Comparison of ENCODE assay signal across 16 cellular contexts in the genomic region with DNA sequence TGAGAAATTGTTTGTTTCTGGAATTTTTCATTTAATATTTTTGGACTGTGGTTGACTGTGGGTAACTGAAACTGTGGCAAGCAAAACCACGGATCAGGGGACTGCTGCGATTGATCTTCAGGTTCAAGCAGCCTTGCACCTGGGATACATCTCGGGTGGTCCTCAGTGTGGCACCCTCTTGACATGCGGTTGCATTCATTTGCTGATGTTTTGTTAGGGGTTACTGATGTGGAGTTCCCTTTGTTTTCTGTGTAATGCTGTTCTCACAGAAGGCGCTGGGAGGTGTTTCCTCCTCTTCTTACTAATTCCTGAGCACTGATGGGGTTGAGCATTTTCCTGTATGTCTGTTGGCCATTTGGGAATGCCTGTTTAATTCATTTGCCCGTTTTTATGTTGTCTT.
DNase-seq lines count a peak whose midpoint lies in the region; ATAC-seq and TF ChIP-seq lines count a peak whose summit lies in the region.
"Had no signal": no experiment of that assay in that cellular context is flagged by ENCODE, and none has a peak within 500 bp of the region (broad histone marks: within the 10 kb centered on the region; RNA-seq: fewer than 3 reads in every experiment).

No MANE protein-coding gene starts in this region.

- peaks cover 72% of the 10 kb centered on the region for H3K4me1 ChIP-seq in GM23338 (ENCODE audit: insufficient read depth)
- H3K4me1 ChIP-seq in OCI-LY7 (ENCODE audit: insufficient read depth, low read length, poor library complexity, severe bottlenecking) = peaks cover 94% of the 10 kb centered on the region
- peaks cover 15 to 92% (median 61%) of the 10 kb centered on the region in 6 donors for H3K4me1 ChIP-seq in spleen
- H3K4me1 ChIP-seq in tibial nerve = peaks cover 0 to 48% (median 4%) of the 10 kb centered on the region in 4 donors

- POLR2A ChIA-PET in OCI-LY7 (lab: Charles Lee) = no interaction called here

- H3K27ac Mint-ChIP-seq in GM23338 (peak overlapping the region; percentile 97), glutamatergic neuron (ENCODE audit: unreplicated experiment) (peak overlapping the region; percentile 82)
- H3K27ac Mint-ChIP-seq in activated naive CD4-positive, alpha-beta T cell treated with anti-CD3 and anti-CD28 coated beads, Interleukin-2, amount 50 U/mL, for 72 hours = no peak overlapping the region

- peak; percentile 71 for ATAC-seq in GM23338
- no peak for ATAC-seq in activated naive CD4-positive, alpha-beta T cell treated with anti-CD3 and anti-CD28 coated beads, Interleukin-2, amount 50 U/mL, for 72 hours
- ATAC-seq in HG02610 (IDR thresholded peaks at IDR 0.05; ENCODE audit: unreplicated experiment) = no peak

- H3K4me1 Mint-ChIP-seq in GM23338 = peaks cover 74% of the 10 kb centered on the region
- peaks cover 32% of the 10 kb centered on the region for H3K4me1 Mint-ChIP-seq in glutamatergic neuron (ENCODE audit: low read depth, unreplicated experiment)

- H2AFZ ChIP-seq in GM23338 = no peak overlapping the region
- H2AFZ ChIP-seq in OCI-LY7 (ENCODE audit: low read length) = no peak overlapping the region
- H2AFZ ChIP-seq: PC-9 had no signal

- peak overlapping the region; percentile 32; the same call in 1 of the 3 replicates for H3K4me3 Mint-ChIP-seq in GM23338
- H3K4me3 Mint-ChIP-seq in glutamatergic neuron (ENCODE audit: unreplicated experiment) = no peak overlapping the region

- H3F3A ChIP-seq in GM23338 (replicated peaks; ENCODE audit: low read depth) = peaks cover 14% of the 10 kb centered on the region

- H3K9me2 ChIP-seq in GM23338 (ENCODE audit: insufficient read depth) (no peaks in the 10 kb centered on the region), OCI-LY7 (ENCODE audit: insufficient read depth, low read length) (no peaks in the 10 kb centered on the region)

- BruUV-seq in OCI-LY7 (replicated peaks; lab: Mats Ljungman, UMichigan) = no TSS peak

- H3K79me2 ChIP-seq in GM23338 (replicated peaks; ENCODE audit: insufficient read depth) (peaks cover 88% of the 10 kb centered on the region), OCI-LY7 (ENCODE audit: insufficient read depth, low read depth, low read length) (peaks cover 90% of the 10 kb centered on the region)

- H3K9me3 Mint-ChIP-seq in GM23338 (no peaks in the 10 kb centered on the region; the same call in 2 of the 3 replicates), glutamatergic neuron (ENCODE audit: unreplicated experiment) (peaks cover 2% of the 10 kb centered on the region)
- no peaks in the 10 kb centered on the region for H3K9me3 Mint-ChIP-seq in activated naive CD4-positive, alpha-beta T cell treated with anti-CD3 and anti-CD28 coated beads, Interleukin-2, amount 50 U/mL, for 72 hours
- H3K9me3 Mint-ChIP-seq: CD8-positive, alpha-beta memory T cell had no signal

- TF ChIP-seq CTCF in GM23338 (conservative IDR thresholded peaks at IDR 0.05; ENCODE audit: low read depth in 2 of 2) = no peak; a peak in 1 of 4 replicates
- TF ChIP-seq CTCF in OCI-LY7 (conservative IDR thresholded peaks at IDR 0.05; ENCODE audit: low read length) = peak; percentile 43
- no peak for TF ChIP-seq CTCF in glutamatergic neuron (IDR thresholded peaks at IDR 0.05; ENCODE audit: partially characterized antibody, unreplicated experiment)
- peak in 1 of 11 experiments; percentile 13 for TF ChIP-seq CTCF in spleen (IDR thresholded peaks at IDR 0.05 in 8 of 11, conservative IDR thresholded peaks at IDR 0.05 in 3 of 11)
- no peak for TF ChIP-seq CTCF in tibial nerve (IDR thresholded peaks at IDR 0.05)

- no peaks in the 10 kb centered on the region for H4K20me1 ChIP-seq in GM23338 (replicated peaks; ENCODE audit: insufficient read depth)
- no peaks in the 10 kb centered on the region for H4K20me1 ChIP-seq in OCI-LY7 (ENCODE audit: insufficient read depth, low read length)

- no peaks in the 10 kb centered on the region for H3K36me3 ChIP-seq in GM23338 (ENCODE audit: insufficient read depth)
- H3K36me3 ChIP-seq in OCI-LY7 (ENCODE audit: insufficient read depth, low read length) = peaks cover 35% of the 10 kb centered on the region
- H3K36me3 ChIP-seq in spleen = peaks cover 0 to 36% (median 0%) of the 10 kb centered on the region in 6 donors
- H3K36me3 ChIP-seq in tibial nerve = peaks cover 0 to 7% (median 0%) of the 10 kb centered on the region in 3 donors
- H3K36me3 ChIP-seq: cardiac muscle cell had no signal

- H3K4me3 ChIP-seq in GM23338 (no peak overlapping the region; the same call in 1 of the 2 replicates), OCI-LY7 (ENCODE audit: low read depth, low read length, poor library complexity, severe bottlenecking) (peak overlapping the region; percentile 53), spleen (no peak overlapping the region), tibial nerve (no peak overlapping the region)
- H3K4me3 ChIP-seq: cardiac muscle cell, PC-9, tibial artery had no signal

- H3K9me3 ChIP-seq in OCI-LY7 (ENCODE audit: low read length) = no peaks in the 10 kb centered on the region
- H3K9me3 ChIP-seq in spleen = no peaks in the 10 kb centered on the region
- no peaks in the 10 kb centered on the region for H3K9me3 ChIP-seq in tibial nerve
- H3K9me3 ChIP-seq: tibial artery had no signal

- H3K27ac ChIP-seq in GM23338 (ENCODE audit: low read depth) = peak overlapping the region; percentile 92
- peak overlapping the region; percentile 96 for H3K27ac ChIP-seq in OCI-LY7 (ENCODE audit: low read depth, low read length, poor library complexity, severe bottlenecking)
- H3K27ac ChIP-seq in spleen = peak overlapping the region; percentile 51 to 79 (median 66)
- no peak overlapping the region for H3K27ac ChIP-seq in tibial nerve
- H3K27ac ChIP-seq: cardiac muscle cell, PC-9, tibial artery had no signal

- H3K27me3 Mint-ChIP-seq in GM23338 (ENCODE audit: insufficient read depth, low read depth, poor library complexity) (peaks cover 9% of the 10 kb centered on the region), glutamatergic neuron (ENCODE audit: unreplicated experiment) (no peaks in the 10 kb centered on the region)
- H3K27me3 Mint-ChIP-seq: activated naive CD8-positive, alpha-beta T cell; CD8-positive, alpha-beta memory T cell had no signal

- no peak for TF ChIP-seq EP300 in tibial nerve (IDR thresholded peaks at IDR 0.05)

- H3K36me3 Mint-ChIP-seq in GM23338 (ENCODE audit: low read depth) (peaks cover 21% of the 10 kb centered on the region; the same call in 2 of the 3 replicates), glutamatergic neuron (ENCODE audit: unreplicated experiment) (no peaks in the 10 kb centered on the region)
- H3K36me3 Mint-ChIP-seq in activated naive CD4-positive, alpha-beta T cell treated with anti-CD3 and anti-CD28 coated beads, Interleukin-2, amount 50 U/mL, for 72 hours = peaks cover 0 to 6% of the 10 kb centered on the region in 2 donors

- TF ChIP-seq POLR2A in spleen (IDR thresholded peaks at IDR 0.05) = no peak
- TF ChIP-seq POLR2A in tibial nerve (IDR thresholded peaks at IDR 0.05) = no peak

- intact Hi-C loops in OCI-LY7 (cut with micrococcal nuclease; ENCODE audit: unreplicated experiment) (loop anchor here (1.0 to 10.0 kb wide), 2 partner anchors 59 to 96 kb away; no protein-coding TSS in a partner anchor), spleen (cut with DNase I; ENCODE audit: low total_unique reads) (loop anchor here (10.0 kb wide), 1 partner anchor 96 kb away; no protein-coding TSS in a partner anchor)

- H3K4me2 ChIP-seq in GM23338 (0 out of 2 replicates have a peak overlapping the region, but pooled peaks have one; percentile 4), OCI-LY7 (ENCODE audit: low read length) (peak overlapping the region; percentile 73)
- H3K4me2 ChIP-seq: PC-9 had no signal

- H3K27me3 ChIP-seq in GM23338 (ENCODE audit: insufficient read depth) (no peaks in the 10 kb centered on the region), spleen (replicated peaks in 1 of 7) (no peaks in the 10 kb centered on the region), tibial nerve (no peaks in the 10 kb centered on the region)
- H3K27me3 ChIP-seq: cardiac muscle cell, tibial artery had no signal

- CTCF ChIA-PET in OCI-LY7 (lab: Charles Lee; ENCODE audit: unreplicated experiment) = no interaction called here

- DNase-seq in GM23338 (ENCODE audit: low spot score) (peak; percentile 93), OCI-LY7 (ENCODE audit: low spot score) (peak; percentile 97), glutamatergic neuron (no peak), spleen (peak; percentile 66), tibial nerve (ENCODE audit: low spot score in 2 of 2) (no peak)
- no peak for DNase-seq in activated naive CD4-positive, alpha-beta T cell treated with anti-CD3 and anti-CD28 coated beads, Interleukin-2, amount 50 U/mL, for 72 hours (ENCODE audit: low spot score in 2 of 2)
- DNase-seq: activated CD4-positive, CD25-positive, alpha-beta regulatory T cell treated with anti-CD3 and anti-CD28 coated beads, Interleukin-2, amount 50 U/mL, for 72 hours; CD8-positive, alpha-beta memory T cell; effector memory CD4-positive, alpha-beta T cell; foreskin melanocyte; NCI-H2227 treated with DMSO at 0.1 percent for 48 hours; PC-9 had no signal

- WGBS in spleen, 5 donors = 32 to 47% (median 39%) methylated on average over 6 of the region's 6 CpGs
- WGBS in tibial nerve, 2 donors = 48 to 56% methylated on average over 6 of the region's 6 CpGs

TF ChIP-seq in GM23338, 12 proteins besides CTCF, POLR2A, EP300 and RAD21 (continues in another document):
- TF ChIP-seq CREB1 (CRISPR knock-in tag; IDR thresholded peaks at IDR 0.05; ENCODE audit: low read depth) = peak; percentile 35; the same call in 1 of the 2 replicates
- TF ChIP-seq, protein P1, sequence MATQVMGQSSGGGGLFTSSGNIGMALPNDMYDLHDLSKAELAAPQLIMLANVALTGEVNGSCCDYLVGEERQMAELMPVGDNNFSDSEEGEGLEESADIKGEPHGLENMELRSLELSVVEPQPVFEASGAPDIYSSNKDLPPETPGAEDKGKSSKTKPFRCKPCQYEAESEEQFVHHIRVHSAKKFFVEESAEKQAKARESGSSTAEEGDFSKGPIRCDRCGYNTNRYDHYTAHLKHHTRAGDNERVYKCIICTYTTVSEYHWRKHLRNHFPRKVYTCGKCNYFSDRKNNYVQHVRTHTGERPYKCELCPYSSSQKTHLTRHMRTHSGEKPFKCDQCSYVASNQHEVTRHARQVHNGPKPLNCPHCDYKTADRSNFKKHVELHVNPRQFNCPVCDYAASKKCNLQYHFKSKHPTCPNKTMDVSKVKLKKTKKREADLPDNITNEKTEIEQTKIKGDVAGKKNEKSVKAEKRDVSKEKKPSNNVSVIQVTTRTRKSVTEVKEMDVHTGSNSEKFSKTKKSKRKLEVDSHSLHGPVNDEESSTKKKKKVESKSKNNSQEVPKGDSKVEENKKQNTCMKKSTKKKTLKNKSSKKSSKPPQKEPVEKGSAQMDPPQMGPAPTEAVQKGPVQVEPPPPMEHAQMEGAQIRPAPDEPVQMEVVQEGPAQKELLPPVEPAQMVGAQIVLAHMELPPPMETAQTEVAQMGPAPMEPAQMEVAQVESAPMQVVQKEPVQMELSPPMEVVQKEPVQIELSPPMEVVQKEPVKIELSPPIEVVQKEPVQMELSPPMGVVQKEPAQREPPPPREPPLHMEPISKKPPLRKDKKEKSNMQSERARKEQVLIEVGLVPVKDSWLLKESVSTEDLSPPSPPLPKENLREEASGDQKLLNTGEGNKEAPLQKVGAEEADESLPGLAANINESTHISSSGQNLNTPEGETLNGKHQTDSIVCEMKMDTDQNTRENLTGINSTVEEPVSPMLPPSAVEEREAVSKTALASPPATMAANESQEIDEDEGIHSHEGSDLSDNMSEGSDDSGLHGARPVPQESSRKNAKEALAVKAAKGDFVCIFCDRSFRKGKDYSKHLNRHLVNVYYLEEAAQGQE (IDR thresholded peaks at IDR 0.05; ENCODE audit: unreplicated experiment) = no peak

Comparison
In these comparisons a context has a peak if more than half of its experiments do, and no peak if none do; other contexts are left out.
1. DNase-seq: peak in GM23338 (single experiment), OCI-LY7 (single experiment) and spleen (single experiment); none in glutamatergic neuron (single experiment), activated naive CD4-positive, alpha-beta T cell treated with anti-CD3 and anti-CD28 coated beads, Interleukin-2, amount 50 U/mL, for 72 hours (0 of 2) and tibial nerve (0 of 2).
2. H3K27ac ChIP-seq: peak in GM23338 (single experiment), OCI-LY7 (single experiment) and spleen (8 of 8); none in tibial nerve (0 of 4).
3. H3K27ac Mint-ChIP-seq: peak in GM23338 (single experiment) and glutamatergic neuron (single experiment); none in activated naive CD4-positive, alpha-beta T cell treated with anti-CD3 and anti-CD28 coated beads, Interleukin-2, amount 50 U/mL, for 72 hours (0 of 2).